Comparison of ENCODE assay signal across 8 cellular contexts in the genomic region with DNA sequence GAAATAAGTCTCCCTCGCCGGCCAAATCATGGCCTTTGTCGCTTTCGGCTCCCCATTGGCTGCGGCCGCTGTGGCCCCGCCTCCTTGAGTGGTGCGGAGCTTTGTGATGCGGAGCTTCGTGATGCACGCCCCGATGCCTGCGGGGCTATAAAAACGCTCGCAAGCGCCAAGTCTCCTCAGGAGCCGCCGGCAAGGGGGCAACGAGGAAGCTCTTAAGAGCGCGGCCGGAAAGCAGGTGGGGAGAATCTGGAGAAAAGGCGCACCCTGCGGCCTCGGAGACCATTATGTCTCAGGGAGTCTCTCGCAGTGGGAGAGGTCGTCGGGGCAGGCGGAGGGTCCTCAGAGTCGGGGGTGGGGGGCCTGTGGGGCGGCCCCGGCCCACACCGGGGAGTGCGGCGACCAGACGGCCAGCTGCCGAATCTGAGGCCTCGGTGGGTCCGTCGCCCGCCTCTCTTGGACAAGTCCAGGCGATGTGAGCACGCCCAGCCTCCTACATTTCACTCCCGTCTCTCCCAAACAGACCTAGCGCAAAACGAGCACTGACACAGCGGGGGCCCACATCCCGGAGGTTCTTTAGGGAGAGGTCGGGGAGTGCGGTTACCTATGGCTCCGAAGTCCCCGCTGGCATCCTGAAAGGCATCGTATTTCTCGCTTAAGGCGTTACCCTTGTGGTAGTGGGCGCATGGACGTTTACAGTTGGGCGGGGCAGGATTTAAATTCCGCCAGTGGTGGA. TPM values are rescaled to one million over a fixed set of nuclear protein-coding genes. Genes with fewer than 3 reads are reported as not detected.
DNase-seq lines count a peak whose midpoint lies in the region; ATAC-seq lines count a peak whose summit lies in the region.

Gene CABYR, plus strand, starts transcription at position 179 of the 733 bp plus-strand sequence. CDS start 4,053 bp downstream, outside the sequence.

- no peaks in the 10 kb centered on the region for H3K9me3 Mint-ChIP-seq in effector memory CD8-positive, alpha-beta T cell

- H3K27ac ChIP-seq in Karpas-422 (ENCODE audit: low read length), result no peak within 1 kb of the TSS

- peaks cover 19 to 30% of the 10 kb centered on the region in 2 donors for H3K4me1 Mint-ChIP-seq in effector memory CD8-positive, alpha-beta T cell (ENCODE audit: low read depth in 2 of 2)

- peak within 1 kb of the TSS; percentile 93 to 94 for H3K4me3 Mint-ChIP-seq in effector memory CD8-positive, alpha-beta T cell

- H3K27me3 Mint-ChIP-seq in effector memory CD8-positive, alpha-beta T cell, result peaks cover 22 to 28% of the 10 kb centered on the region in 2 donors

- H3K9me2 ChIP-seq in Karpas-422 (replicated peaks; ENCODE audit: insufficient read depth, low read length), result no peaks in the 10 kb centered on the region

- H2AFZ ChIP-seq in Karpas-422 (ENCODE audit: low read length), result no peak within 1 kb of the TSS

- H3K79me2 ChIP-seq in Karpas-422 (ENCODE audit: low read length), result no peaks in the 10 kb centered on the region

- H3K4me2 ChIP-seq in Karpas-422 (ENCODE audit: low read depth, low read length, poor library complexity, severe bottlenecking), result no peak within 1 kb of the TSS

- no peaks in the 10 kb centered on the region for H3K27me3 ChIP-seq in Karpas-422 (ENCODE audit: low read length)

- no peak within 1 kb of the TSS for H3K4me3 ChIP-seq in Karpas-422 (ENCODE audit: low read length)

- H3K36me3 ChIP-seq in Karpas-422 (ENCODE audit: insufficient read depth, low read length), result no peaks in the 10 kb centered on the region

- peak; percentile 80 for DNase-seq in NCI-H226
- DNase-seq in activated CD8-positive, alpha-beta memory T cell treated with anti-CD3 and anti-CD28 coated beads for 48 hours (ENCODE audit: low read depth in 2 of 3, low spot score in 2 of 3), result peak; percentile 32 to 39 (median 37)
- DNase-seq in effector memory CD8-positive, alpha-beta T cell, result peak; percentile 58 to 64 (median 60)
- peak; percentile 58 for DNase-seq in lung microvascular endothelial cell (ENCODE audit: low read depth in 2 of 2)
- peak; percentile 36 to 58 (median 43) for DNase-seq in stimulated activated CD4-positive, alpha-beta T cell treated with anti-CD3 and anti-CD28 coated beads, TNF-alpha, amount 100 ng/mL, for 1 hour (ENCODE audit: low read depth in 3 of 3, low spot score in 1 of 3)
- no peak for DNase-seq in Karpas-422

- no peak within 1 kb of the TSS for H3K9ac ChIP-seq in Karpas-422 (ENCODE audit: low read length)

- H3K9me3 ChIP-seq in Karpas-422 (ENCODE audit: low read length), result no peaks in the 10 kb centered on the region

- H3K4me1 ChIP-seq in Karpas-422 (ENCODE audit: low read length), result no peaks in the 10 kb centered on the region

- H3K36me3 Mint-ChIP-seq in effector memory CD8-positive, alpha-beta T cell (ENCODE audit: insufficient read depth), result peaks cover 19% of the 10 kb centered on the region

- no peaks in the 10 kb centered on the region for H4K20me1 ChIP-seq in Karpas-422 (ENCODE audit: insufficient read depth, low read depth, low read length)

- peak; percentile 96 for ATAC-seq in GM18502 (IDR thresholded peaks at IDR 0.05; ENCODE audit: poor library complexity, unreplicated experiment)
- ATAC-seq in HG02884 (IDR thresholded peaks at IDR 0.05; ENCODE audit: unreplicated experiment), result peak; percentile 92
- peak; percentile 93 for ATAC-seq in effector memory CD8-positive, alpha-beta T cell (replicated peaks)

- peak within 1 kb of the TSS; percentile 73 to 92 for H3K27ac Mint-ChIP-seq in effector memory CD8-positive, alpha-beta T cell

RNA-seq across cellular contexts. Expression of gene CABYR, which starts in this region (rescaled TPM):
- 0.60 and 0.65 TPM in 2 replicates for total RNA-seq in lung microvascular endothelial cell
- total RNA-seq in Karpas-422 (2014; rRNA removed; shearing (Covaris generic); ENCODE audit: low replicate concordance), result not detected in 2 replicates

Comparison
In these comparisons a context has a peak if more than half of its experiments do, and no peak if none do; other contexts are left out.
1. Peak in DNase-seq in lung microvascular endothelial cell; RNA of the gene not detected or under 1 TPM.